ENCODE assay signal across 30 cellular contexts in genomic region chr3:146449076-146449475, GRCh38.
"Had no signal": no experiment of that assay in that cellular context is flagged by ENCODE, and none has a peak within 500 bp of the region (broad histone marks: within the 10 kb centered on the region; RNA-seq: fewer than 3 reads in every experiment).

No MANE protein-coding gene starts in this region.

- H3K27ac ChIP-seq: KMS-11, SJCRH30, SK-N-MC, VCaP had no signal

- ATAC-seq: activated CD8-positive, alpha-beta memory T cell treated with anti-CD3 and anti-CD28 coated beads, Interleukin-2, amount 10 ng/mL, durations not matched to agents 7 days and 5 days; activated naive CD8-positive, alpha-beta T cell treated with anti-CD3 and anti-CD28 coated beads, Interleukin-2, amount 50 U/mL, for 24 hours; PC-3 had no signal

- DNase-seq: activated B cell treated with CpG ODN at 0.5 μM for 24 hours; activated CD4-positive, alpha-beta memory T cell treated with anti-CD3 and anti-CD28 coated beads for 36 hours; activated CD4-positive, alpha-beta T cell treated with anti-CD3 and anti-CD28 coated beads for 4 hours; activated CD4-positive, alpha-beta T cell treated with anti-CD3 and anti-CD28 coated beads, Interleukin-2, amount 50 U/mL, for 1 hour; activated CD4-positive, CD25-positive, alpha-beta regulatory T cell treated with anti-CD3 and anti-CD28 coated beads, Interleukin-2, amount 50 U/mL, for 72 hours; activated CD8-positive, alpha-beta memory T cell treated with anti-CD3 and anti-CD28 coated beads for 24 hours; activated CD8-positive, alpha-beta memory T cell treated with anti-CD3 and anti-CD28 coated beads, Interleukin-2, amount 10 ng/mL, durations not matched to agents 7 days and 5 days; activated CD8-positive, alpha-beta memory T cell treated with anti-CD3 and anti-CD28 coated beads, Interleukin-2, amount 50 U/mL, for 48 hours; activated effector memory CD4-positive, alpha-beta T cell treated with Interleukin-2 at 50 U/mL for 16 hours; activated naive CD4-positive, alpha-beta T cell treated with anti-CD3 and anti-CD28 coated beads, Interleukin-2, amount 10 ng/mL, durations not matched to agents 7 days and 5 days; activated naive CD8-positive, alpha-beta T cell treated with anti-CD3 and anti-CD28 coated beads, Interleukin-2, amount 50 U/mL, for 24 hours; activated T-cell treated with anti-CD3 and anti-CD28 coated beads, Interleukin-2, amount 50 U/mL, for 48 hours; anterior cingulate cortex; caudate nucleus; cerebellar nuclear complex; MM.1S; NCI-H1092; NCI-H1436 treated with DMSO at 0.1 percent for 48 hours; NCI-H1694 treated with DMSO at 0.1 percent for 48 hours; NCI-H2029; NCI-H2171; NCI-H510A; NCI-H69; NK-92 treated with Interleukin-12 subunit alpha and Interleukin-12 subunit beta, amount 100 ng/mL, for 24 hours; PC-3; Right ventricle myocardium superior; SJCRH30 had no signal
